In genomic region chr5:81393783-81394718, GRCh38 we compare ENCODE assay signal across 8 cellular contexts. TPM values are rescaled to one million over a fixed set of nuclear protein-coding genes. Genes with fewer than 3 reads are reported as not detected.
DNase-seq lines count a peak whose midpoint lies in the region; ATAC-seq and TF ChIP-seq lines count a peak whose summit lies in the region.

ACOT12 (minus strand) TSS chr5:81394134; CDS start chr5:81394114, 20 bp downstream.

- no peak for ATAC-seq in effector memory CD8-positive, alpha-beta T cell (replicated peaks)
- ATAC-seq in naive B cell (ENCODE audit: low read depth in 2 of 2) (peak in 1 of 2 donors; percentile 32), GM21528 (IDR thresholded peaks at IDR 0.05; ENCODE audit: low FRiP score, unreplicated experiment) (no peak)

- DNase-seq in ACHN (peak; percentile 3), naive B cell (no peak), GM13976 (ENCODE audit: low spot score) (no peak), pons (ENCODE audit: low spot score) (no peak)
- DNase-seq in effector memory CD8-positive, alpha-beta T cell = no peak
- DNase-seq in effector CD4-positive, alpha-beta T cell = no peak

- peak within 1 kb of the TSS; percentile 71 for H3K4me3 ChIP-seq in HUES64 (ENCODE audit: low read length)

- in situ Hi-C loops in ACHN (cut with HindIII; ENCODE audit: low pct_ligation_motif_present, low pct_unique_long_range_greater_than_20kb, low sequenced_read_pairs) = no loop called here
- in situ Hi-C loops in GM13976 (cut with MboI; ENCODE audit: low sequenced_read_pairs, unreplicated experiment) = no loop called here

- peaks cover 2% of the 10 kb centered on the region for H3K36me3 Mint-ChIP-seq in effector memory CD8-positive, alpha-beta T cell (ENCODE audit: insufficient read depth)
- H3K36me3 Mint-ChIP-seq in naive B cell = peaks cover 0 to 12% of the 10 kb centered on the region in 2 donors

- H3K9me3 Mint-ChIP-seq in effector memory CD8-positive, alpha-beta T cell = no peaks in the 10 kb centered on the region
- H3K9me3 Mint-ChIP-seq in naive B cell = peaks cover 1 to 23% (median 6%) of the 10 kb centered on the region in 7 donors

- peaks cover 30% of the 10 kb centered on the region for H3K27me3 ChIP-seq in HUES64 (ENCODE audit: insufficient read depth, low read length)

- H3K4me1 ChIP-seq in HUES64 (ENCODE audit: insufficient read depth, low read length) = no peaks in the 10 kb centered on the region

- H3K4me1 Mint-ChIP-seq in effector memory CD8-positive, alpha-beta T cell (ENCODE audit: low read depth in 2 of 2) = no peaks in the 10 kb centered on the region
- H3K4me1 Mint-ChIP-seq in naive B cell = peaks cover 4 to 5% (median 5%) of the 10 kb centered on the region in 3 donors

- 0 out of 2 replicates have a peak, but pooled peaks cover 2% of the 10 kb centered on the region for H3K9me3 ChIP-seq in HUES64 (ENCODE audit: insufficient read depth, low read depth, low read length)

- 7% methylated on average over 74 of the region's 77 CpGs for WGBS in HUES64

- no peak within 1 kb of the TSS for H3K27ac ChIP-seq in HUES64 (ENCODE audit: low read depth, low read length)

- H3K27ac Mint-ChIP-seq in effector memory CD8-positive, alpha-beta T cell = peak within 1 kb of the TSS in 1 of 2 donors; percentile 52
- H3K27ac Mint-ChIP-seq in naive B cell = no peak within 1 kb of the TSS

- H3K27me3 Mint-ChIP-seq in effector memory CD8-positive, alpha-beta T cell = peaks cover 53 to 86% of the 10 kb centered on the region in 2 donors
- H3K27me3 Mint-ChIP-seq in naive B cell = peaks cover 53 to 56% (median 55%) of the 10 kb centered on the region in 3 donors

- H3K36me3 ChIP-seq in HUES64 (ENCODE audit: insufficient read depth, low read length) = no peaks in the 10 kb centered on the region

- TF ChIP-seq CTCF in GM13976 (IDR thresholded peaks at IDR 0.05; ENCODE audit: borderline replicate concordance, control extremely low read depth, extremely low read depth, insufficient read depth, missing control alignments) = no peak

- no peak within 1 kb of the TSS for H3K9ac ChIP-seq in HUES64 (ENCODE audit: low read depth, low read length)

- peak within 1 kb of the TSS; percentile 26 to 37 for H3K4me3 Mint-ChIP-seq in effector memory CD8-positive, alpha-beta T cell
- H3K4me3 Mint-ChIP-seq in naive B cell = peak within 1 kb of the TSS in 7 of 8 donors; percentile 35 to 78 (median 72)

RNA-seq across cellular contexts. Expression of gene ACOT12, which starts in this region (rescaled TPM):
- polyA plus RNA-seq in HUES64 (2013, experiment 1 of 2) = 0.25 TPM
- 0.19 TPM for polyA plus RNA-seq in HUES64 (2013, experiment 2 of 2)
- polyA plus RNA-seq in naive B cell (ENCODE audit: low read depth in 6 of 6) = not detected
